Comparison of ENCODE assay signal across 13 cellular contexts in genomic region chr3:127637971-127638370, GRCh38. TPM values are rescaled to one million over a fixed set of nuclear protein-coding genes. Genes with fewer than 3 reads are reported as not detected.
DNase-seq lines count a peak whose midpoint lies in the region; TF ChIP-seq lines count a peak whose summit lies in the region.
"Had no signal": no experiment of that assay in that cellular context is flagged by ENCODE, and none has a peak within 500 bp of the region (broad histone marks: within the 10 kb centered on the region; RNA-seq: fewer than 3 reads in every experiment).

No MANE protein-coding gene starts in this region.

- CTCF ChIA-PET in activated naive CD4-positive, alpha-beta T cell treated with anti-CD3 and anti-CD28 coated beads, Interleukin-2, amount 10 ng/mL, durations not matched to agents 7 days and 5 days (lab: Charles Lee) = interaction anchor here (0.7 to 1.6 kb wide), 4 partner anchors 24 to 63 kb away, joined by 3 to 5 read pairs (median 4); no protein-coding TSS in a partner anchor
- CTCF ChIA-PET in activated naive CD4-positive, alpha-beta T cell treated with anti-CD3 and anti-CD28 coated beads for 36 hours (lab: Charles Lee) = no interaction called here
- CTCF ChIA-PET in mammary epithelial cell (lab: Charles Lee; ENCODE audit: low non-redundant PET) = no interaction called here

- H3K4me3 ChIP-seq in choroid plexus epithelial cell (ENCODE audit: low read depth, low read length) = no peak overlapping the region
- H3K4me3 ChIP-seq in mammary epithelial cell (replicated peaks in 1 of 3; ENCODE audit: insufficient read depth in 1 of 3, low read depth in 2 of 3, low read length in 3 of 3) = no peak overlapping the region
- H3K4me3 ChIP-seq: K562 had no signal

- no peak overlapping the region for H2AFZ ChIP-seq in mammary epithelial cell (ENCODE audit: low read depth, low read length)

- no peaks in the 10 kb centered on the region for H3K79me2 ChIP-seq in mammary epithelial cell (ENCODE audit: insufficient read depth, low read length)

- no peak overlapping the region for H3K4me3 Mint-ChIP-seq in activated naive CD4-positive, alpha-beta T cell treated with anti-CD3 and anti-CD28 coated beads, Interleukin-2, amount 10 ng/mL, durations not matched to agents 7 days and 5 days
- no peak overlapping the region for H3K4me3 Mint-ChIP-seq in activated naive CD4-positive, alpha-beta T cell treated with anti-CD3 and anti-CD28 coated beads for 36 hours

- no peak overlapping the region for H3K27ac ChIP-seq in mammary epithelial cell (ENCODE audit: insufficient read depth, low read depth, low read length)

- peaks cover 14% of the 10 kb centered on the region for H3K27me3 Mint-ChIP-seq in activated naive CD4-positive, alpha-beta T cell treated with anti-CD3 and anti-CD28 coated beads, Interleukin-2, amount 10 ng/mL, durations not matched to agents 7 days and 5 days
- H3K27me3 Mint-ChIP-seq in activated naive CD4-positive, alpha-beta T cell treated with anti-CD3 and anti-CD28 coated beads for 36 hours (ENCODE audit: low read depth) = peaks cover 2% of the 10 kb centered on the region

- no peak overlapping the region for H3K4me2 ChIP-seq in mammary epithelial cell (ENCODE audit: insufficient read depth, low read depth, low read length)

- no peaks in the 10 kb centered on the region for H3K36me3 ChIP-seq in mammary epithelial cell (ENCODE audit: insufficient read depth, low read length)

- no peak for TF ChIP-seq CTCF in choroid plexus epithelial cell (conservative IDR thresholded peaks at IDR 0.05; ENCODE audit: low read depth, low read length)
- no peak for TF ChIP-seq CTCF in mammary epithelial cell (conservative IDR thresholded peaks at IDR 0.05 in 1 of 2, IDR thresholded peaks at IDR 0.05 in 1 of 2; ENCODE audit: extremely low read depth in 1 of 2, insufficient read depth in 1 of 2, low read depth in 1 of 2, low read length in 2 of 2)

- H3K27ac Mint-ChIP-seq in activated naive CD4-positive, alpha-beta T cell treated with anti-CD3 and anti-CD28 coated beads, Interleukin-2, amount 10 ng/mL, durations not matched to agents 7 days and 5 days = peak overlapping the region; percentile 30
- H3K27ac Mint-ChIP-seq in activated naive CD4-positive, alpha-beta T cell treated with anti-CD3 and anti-CD28 coated beads for 36 hours = no peak overlapping the region

- dilution Hi-C loops in mammary epithelial cell (cut with HindIII; ENCODE audit: low sequenced_read_pairs) = no loop called here

- BruUV-seq in mammary epithelial cell (replicated peaks; lab: Mats Ljungman, UMichigan) = no TSS peak

- H3K9ac ChIP-seq in mammary epithelial cell (ENCODE audit: insufficient read depth, low read length) = no peak overlapping the region

- in situ Hi-C loops in mammary epithelial cell (cut with MboI; ENCODE audit: low sequenced_read_pairs in 2 of 2) = no loop called here

- no peaks in the 10 kb centered on the region for H3K9me3 ChIP-seq in mammary epithelial cell (replicated peaks; ENCODE audit: insufficient read depth, low read length)
- H3K9me3 ChIP-seq: BE2C had no signal

- H3K27me3 ChIP-seq in mammary epithelial cell (ENCODE audit: insufficient read depth, low read length) = peaks cover 2% of the 10 kb centered on the region
- H3K27me3 ChIP-seq: BE2C had no signal

- intact Hi-C loops in activated naive CD4-positive, alpha-beta T cell treated with anti-CD3 and anti-CD28 coated beads for 36 hours (cut with micrococcal nuclease) = no loop called here
- intact Hi-C loops in mammary epithelial cell (cut with micrococcal nuclease) = no loop called here

- peaks cover 18% of the 10 kb centered on the region for H3K4me1 Mint-ChIP-seq in activated naive CD4-positive, alpha-beta T cell treated with anti-CD3 and anti-CD28 coated beads, Interleukin-2, amount 10 ng/mL, durations not matched to agents 7 days and 5 days
- peaks cover 5% of the 10 kb centered on the region for H3K4me1 Mint-ChIP-seq in activated naive CD4-positive, alpha-beta T cell treated with anti-CD3 and anti-CD28 coated beads for 36 hours (ENCODE audit: low read depth)

- no peaks in the 10 kb centered on the region for H4K20me1 ChIP-seq in mammary epithelial cell (ENCODE audit: insufficient read depth, low read length)

- H3K36me3 Mint-ChIP-seq in activated naive CD4-positive, alpha-beta T cell treated with anti-CD3 and anti-CD28 coated beads, Interleukin-2, amount 10 ng/mL, durations not matched to agents 7 days and 5 days = no peaks in the 10 kb centered on the region
- H3K36me3 Mint-ChIP-seq in activated naive CD4-positive, alpha-beta T cell treated with anti-CD3 and anti-CD28 coated beads for 36 hours (ENCODE audit: low read depth) = no peaks in the 10 kb centered on the region

- H3K9me3 Mint-ChIP-seq in activated naive CD4-positive, alpha-beta T cell treated with anti-CD3 and anti-CD28 coated beads, Interleukin-2, amount 10 ng/mL, durations not matched to agents 7 days and 5 days = no peaks in the 10 kb centered on the region
- H3K9me3 Mint-ChIP-seq in activated naive CD4-positive, alpha-beta T cell treated with anti-CD3 and anti-CD28 coated beads for 36 hours = no peaks in the 10 kb centered on the region
- H3K9me3 Mint-ChIP-seq: CD8-positive, alpha-beta memory T cell had no signal

- H3K4me1 ChIP-seq in mammary epithelial cell (ENCODE audit: insufficient read depth, low read length) = peaks cover 3% of the 10 kb centered on the region

- DNase-seq in activated naive CD4-positive, alpha-beta T cell treated with anti-CD3 and anti-CD28 coated beads, Interleukin-2, amount 10 ng/mL, durations not matched to agents 7 days and 5 days = no peak
- no peak for DNase-seq in activated naive CD4-positive, alpha-beta T cell treated with anti-CD3 and anti-CD28 coated beads for 36 hours
- DNase-seq in MV-4-11 (lab: John Stamatoyannopoulos, UW) (peak; percentile 53), choroid plexus epithelial cell (ENCODE audit: low read depth) (peak; percentile 21), mammary epithelial cell (no peak), GM19238 (ENCODE audit: insufficient read length, low spot score) (no peak), NCI-H2171 treated with DMSO at 0.1 percent for 48 hours (lab: John Stamatoyannopoulos, UW) (no peak)
- DNase-seq: GOT3, NCI-H510A, SIG-M5 had no signal

RNA-seq across cellular contexts. Expression of gene PODXL2, which starts 9.0 kb away (rescaled TPM):
- total RNA-seq in activated naive CD4-positive, alpha-beta T cell treated with anti-CD3 and anti-CD28 coated beads for 36 hours = 1 to 10 TPM in 1 of 2 experiments, under 1 TPM in 1; 0.98 to 1.1 TPM
- total RNA-seq in mammary epithelial cell = 1 to 10 TPM; 1.5 to 4.3 TPM
- 0.11 TPM for polyA plus RNA-seq in mammary epithelial cell
- not detected for polyA minus RNA-seq in mammary epithelial cell

RNA-seq across cellular contexts. Expression of gene ABTB1, which starts 34.8 kb away (rescaled TPM):
- total RNA-seq in activated naive CD4-positive, alpha-beta T cell treated with anti-CD3 and anti-CD28 coated beads for 36 hours = 10 to 100 TPM; 10.6 to 13.5 TPM
- 10 to 100 TPM in 1 of 2 donors, 1 to 10 TPM in 1; 4.3 to 14.7 TPM for total RNA-seq in mammary epithelial cell
- 13.3 TPM for polyA plus RNA-seq in mammary epithelial cell
- polyA minus RNA-seq in mammary epithelial cell = 5.9 TPM

RNA-seq across cellular contexts. Expression of gene MCM2, which starts 39.8 kb away (rescaled TPM):
- total RNA-seq in activated naive CD4-positive, alpha-beta T cell treated with anti-CD3 and anti-CD28 coated beads for 36 hours = 100 to 1,000 TPM; 250 to 259 TPM
- 10 to 100 TPM; 17.0 to 46.9 TPM for total RNA-seq in mammary epithelial cell
- 66.3 TPM for polyA plus RNA-seq in mammary epithelial cell
- 107 TPM for polyA minus RNA-seq in mammary epithelial cell

RNA-seq across cellular contexts. Expression of gene TPRA1, which starts 47.4 kb away (rescaled TPM):
- total RNA-seq in activated naive CD4-positive, alpha-beta T cell treated with anti-CD3 and anti-CD28 coated beads for 36 hours = 10 to 100 TPM; 15.1 to 15.9 TPM
- total RNA-seq in mammary epithelial cell = 10 to 100 TPM; 30.3 to 44.5 TPM
- 31.4 TPM for polyA plus RNA-seq in mammary epithelial cell
- polyA minus RNA-seq in mammary epithelial cell = 28.9 TPM

Comparison
In these comparisons a context has a peak if more than half of its experiments do, and no peak if none do; other contexts are left out.
1. DNase-seq: peak in MV-4-11 (single experiment) and choroid plexus epithelial cell (single experiment); none in activated naive CD4-positive, alpha-beta T cell treated with anti-CD3 and anti-CD28 coated beads, Interleukin-2, amount 10 ng/mL, durations not matched to agents 7 days and 5 days (single experiment), activated naive CD4-positive, alpha-beta T cell treated with anti-CD3 and anti-CD28 coated beads for 36 hours (single experiment), mammary epithelial cell (single experiment), GM19238 (single experiment) and NCI-H2171 treated with DMSO at 0.1 percent for 48 hours (single experiment).
2. RNA of gene MCM2, which starts 39.8 kb away (total RNA-seq): 250 to 259 TPM in activated naive CD4-positive, alpha-beta T cell treated with anti-CD3 and anti-CD28 coated beads for 36 hours; 17.0 to 46.9 TPM in mammary epithelial cell; every median in the first group is over 4 times any median in the second.